ENCODE assay signal across 16 cellular contexts in the genomic region with DNA sequence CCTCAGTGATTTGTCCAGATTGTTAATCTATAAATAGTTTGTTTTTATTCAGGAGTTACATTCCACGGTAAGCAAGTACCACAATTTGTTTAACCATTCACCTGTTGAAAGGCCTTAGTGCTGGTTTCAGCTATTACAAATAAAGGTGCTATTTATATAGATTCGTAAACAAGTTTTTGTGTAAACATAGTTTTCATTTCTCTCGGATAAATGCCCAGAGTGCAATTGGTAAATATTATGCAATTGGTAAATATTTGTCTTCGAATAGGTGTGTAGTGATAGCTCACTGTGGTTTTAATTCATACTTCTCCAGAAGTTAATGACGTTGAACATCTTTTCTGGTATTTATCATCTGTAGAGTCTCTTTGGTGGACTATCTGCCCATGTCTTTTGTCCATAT.
A peak's percentile ranks its signal among the peaks of the same experiment; 100 is the strongest.
DNase-seq lines count a peak whose midpoint lies in the region; ATAC-seq and TF ChIP-seq lines count a peak whose summit lies in the region.
"Had no signal": no experiment of that assay in that cellular context is flagged by ENCODE, and none has a peak within 500 bp of the region (broad histone marks: within the 10 kb centered on the region; RNA-seq: fewer than 3 reads in every experiment).

No MANE protein-coding gene starts in this region.

- H3K27ac ChIP-seq in Panc1 (ENCODE audit: low read length) (peak overlapping the region; percentile 96), right lobe of liver (no peak overlapping the region)
- H3K27ac ChIP-seq: C4-2B had no signal

- H3K4me3 ChIP-seq in Panc1 (ENCODE audit: low read depth in 2 of 2, low read length in 2 of 2) = no peak overlapping the region
- no peak overlapping the region for H3K4me3 ChIP-seq in right lobe of liver
- H3K4me3 ChIP-seq: GM12878 had no signal

- ATAC-seq in Panc1 = peak; percentile 18; the same call in 1 of the 2 replicates
- ATAC-seq in right lobe of liver = peak in 3 of 4 donors; percentile 53 to 71 (median 59)
- no peak for ATAC-seq in HG02852 (IDR thresholded peaks at IDR 0.05; ENCODE audit: unreplicated experiment)
- ATAC-seq: GM12878, HCT116 had no signal

- POLR2A ChIA-PET in Panc1 (lab: Charles Lee) = interaction anchor here (0.6 kb wide), 1 partner anchor 219 kb away, joined by 3 read pairs; no protein-coding TSS in a partner anchor

- H3K4me1 ChIP-seq in Panc1 (ENCODE audit: control insufficient read depth, insufficient read depth, low read length) (peaks cover 37% of the 10 kb centered on the region), right lobe of liver (peaks cover 0 to 9% (median 0%) of the 10 kb centered on the region in 4 donors)

- BruUV-seq in Panc1 (replicated peaks; lab: Mats Ljungman, UMichigan) = no TSS peak

- 21% methylated on average over 5 of the region's 5 CpGs for WGBS in right lobe of liver (ENCODE audit: insufficient coverage, low coverage, low lambda C conversion rate, missing lambda C conversion rate)

- H3K36me3 ChIP-seq in Panc1 (ENCODE audit: control insufficient read depth, insufficient read depth, low read length) (no peaks in the 10 kb centered on the region; the same call in 1 of the 2 replicates), right lobe of liver (no peaks in the 10 kb centered on the region)

- no peak for TF ChIP-seq POLR2A in right lobe of liver (IDR thresholded peaks at IDR 0.05)

- TF ChIP-seq CTCF in Panc1 (IDR thresholded peaks at IDR 0.05) = no peak
- no peak for TF ChIP-seq CTCF in right lobe of liver (IDR thresholded peaks at IDR 0.05)

- intact Hi-C loops in Panc1 (cut with micrococcal nuclease; ENCODE audit: unreplicated experiment) = loop anchor here (5.0 kb wide), 4 partner anchors 51 to 219 kb away; no protein-coding TSS in a partner anchor
- intact Hi-C loops in right lobe of liver (cut with DNase I) = no loop called here

- CTCF ChIA-PET in Panc1 (lab: Charles Lee) = interaction anchor here (0.6 kb wide), 1 partner anchor 29 kb away, joined by 3 read pairs; no protein-coding TSS in a partner anchor

- DNase-seq in NCI-H345 (lab: John Stamatoyannopoulos, UW) (peak; percentile 1), NCI-H345 treated with DMSO at 0.1 percent for 48 hours (lab: John Stamatoyannopoulos, UW; ENCODE audit: unreplicated experiment) (no peak), LoVo (ENCODE audit: low spot score) (peak; percentile 9), Panc1 (ENCODE audit: low read depth, low spot score) (peak; percentile 56), right lobe of liver (no peak), dermis blood vessel endothelial cell (no peak), NCI-H2171 (lab: John Stamatoyannopoulos, UW) (no peak)
- DNase-seq: DMS79, NCI-H1048, NCI-H187, NCI-H69, SIG-M5 had no signal

- H3K9me3 ChIP-seq in Panc1 (ENCODE audit: control insufficient read depth, insufficient read depth, low read depth, low read length) (peaks cover 17% of the 10 kb centered on the region; the same call in 1 of the 2 replicates), right lobe of liver (no peaks in the 10 kb centered on the region)

- H3K27me3 ChIP-seq in Panc1 (ENCODE audit: control insufficient read depth, insufficient read depth, low read length) (no peaks in the 10 kb centered on the region), right lobe of liver (no peaks in the 10 kb centered on the region)

- in situ Hi-C loops in Panc1 (cut with HindIII; ENCODE audit: low pct_unique_long_range_greater_than_20kb, low sequenced_read_pairs) = no loop called here

Comparison
In these comparisons a context has a peak if more than half of its experiments do, and no peak if none do; other contexts are left out.
1. DNase-seq: peak in NCI-H345 (single experiment), LoVo (single experiment) and Panc1 (single experiment); none in NCI-H345 treated with DMSO at 0.1 percent for 48 hours (single experiment), right lobe of liver (0 of 3), dermis blood vessel endothelial cell (single experiment) and NCI-H2171 (single experiment).